18 cellular contexts compared by ENCODE assay signal in the genomic region with DNA sequence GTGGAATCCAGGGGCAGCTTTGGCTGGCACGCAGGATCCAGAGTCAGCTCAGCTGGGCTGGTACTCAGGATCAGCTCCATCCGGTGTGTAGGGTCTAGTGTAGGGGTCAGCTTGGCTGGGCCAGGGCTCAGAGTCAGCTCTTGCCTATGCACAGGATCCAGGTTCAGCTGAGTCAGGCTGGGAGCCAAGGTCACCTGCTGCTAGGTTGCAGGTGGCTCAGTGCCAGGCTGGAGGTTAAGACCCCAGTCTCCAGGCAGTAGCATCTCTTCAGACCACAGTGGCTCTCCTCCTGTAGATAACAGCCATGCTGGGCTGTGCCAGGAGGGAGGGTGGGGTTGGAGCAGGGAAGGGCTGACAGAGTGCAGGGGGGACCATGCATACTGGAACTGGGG. TPM values are rescaled to one million over a fixed set of nuclear protein-coding genes. Genes with fewer than 3 reads are reported as not detected.
DNase-seq lines count a peak whose midpoint lies in the region; ATAC-seq and TF ChIP-seq lines count a peak whose summit lies in the region.
"Had no signal": no experiment of that assay in that cellular context is flagged by ENCODE, and none has a peak within 500 bp of the region (broad histone marks: within the 10 kb centered on the region; RNA-seq: fewer than 3 reads in every experiment).

No MANE protein-coding gene starts in this region.

- peaks cover 0 to 5% of the 10 kb centered on the region in 2 donors for H3K36me3 ChIP-seq in vagina
- H3K36me3 ChIP-seq: adrenal gland had no signal

- intact Hi-C loops in natural killer cell (cut with micrococcal nuclease), result loop anchor here (5.0 kb wide), 1 partner anchor 40 kb away; no protein-coding TSS in a partner anchor
- intact Hi-C loops in vagina (cut with DNase I), result no loop called here

- TF ChIP-seq POLR2A in vagina (IDR thresholded peaks at IDR 0.05), result no peak

- H3K4me3 Mint-ChIP-seq in natural killer cell treated with Interleukin-12 subunit alpha and Interleukin-12 subunit beta and Interleukin-15 and Interleukin-18, amount 100 ng/mL, for 72 hours, result no peak overlapping the region
- no peak overlapping the region for H3K4me3 Mint-ChIP-seq in natural killer cell
- peak overlapping the region in 3 of 5 donors; percentile 30 to 95 (median 92) for H3K4me3 Mint-ChIP-seq in immature natural killer cell

- H3K27ac ChIP-seq in RWPE1, result peak overlapping the region; percentile 93
- peak overlapping the region; percentile 83 for H3K27ac ChIP-seq in vagina

- H3K4me1 ChIP-seq in vagina, result peaks cover 49% of the 10 kb centered on the region

- peak; percentile 55 for DNase-seq in natural killer cell treated with Interleukin-12 subunit alpha and Interleukin-12 subunit beta and Interleukin-15 and Interleukin-18, amount 100 ng/mL, for 72 hours (ENCODE audit: low spot score)
- DNase-seq in natural killer cell, result no peak
- no peak for DNase-seq in RWPE1 (ENCODE audit: low spot score)
- DNase-seq in immature natural killer cell, result no peak
- no peak for DNase-seq in vagina (ENCODE audit: extremely low spot score in 2 of 2)
- DNase-seq in UCSD-AML1 (lab: John Stamatoyannopoulos, UW; ENCODE audit: unreplicated experiment), result no peak
- DNase-seq in HEK293T (ENCODE audit: extremely low spot score), result no peak
- DNase-seq: cerebellar nuclear complex, NCI-H1048, NCI-H82, SW 1271, tibial artery had no signal

- H3K9me3 ChIP-seq in vagina, result no peaks in the 10 kb centered on the region
- H3K9me3 ChIP-seq: adrenal gland, tibial artery had no signal

- no peak for TF ChIP-seq CTCF in natural killer cell (IDR thresholded peaks at IDR 0.05)
- no peak for TF ChIP-seq CTCF in RWPE1 (conservative IDR thresholded peaks at IDR 0.05; ENCODE audit: low read depth)
- TF ChIP-seq CTCF in vagina (IDR thresholded peaks at IDR 0.05), result no peak

- H3K36me3 Mint-ChIP-seq in natural killer cell treated with Interleukin-12 subunit alpha and Interleukin-12 subunit beta and Interleukin-15 and Interleukin-18, amount 100 ng/mL, for 72 hours, result no peaks in the 10 kb centered on the region
- H3K36me3 Mint-ChIP-seq in natural killer cell, result no peaks in the 10 kb centered on the region
- H3K36me3 Mint-ChIP-seq in immature natural killer cell, result no peaks in the 10 kb centered on the region
- H3K36me3 Mint-ChIP-seq: WTC11 had no signal

- H3K27ac Mint-ChIP-seq in natural killer cell treated with Interleukin-12 subunit alpha and Interleukin-12 subunit beta and Interleukin-15 and Interleukin-18, amount 100 ng/mL, for 72 hours, result no peak overlapping the region
- H3K27ac Mint-ChIP-seq in natural killer cell (peak overlapping the region in 1 of 2 donors; percentile 97), immature natural killer cell (peak overlapping the region; percentile 7 to 95 (median 31))
- H3K27ac Mint-ChIP-seq: WTC11 had no signal

- no peaks in the 10 kb centered on the region for H3K27me3 Mint-ChIP-seq in natural killer cell treated with Interleukin-12 subunit alpha and Interleukin-12 subunit beta and Interleukin-15 and Interleukin-18, amount 100 ng/mL, for 72 hours
- H3K27me3 Mint-ChIP-seq in natural killer cell (ENCODE audit: low read depth in 2 of 2), result no peaks in the 10 kb centered on the region
- peaks cover 0 to 7% (median 2%) of the 10 kb centered on the region in 3 donors for H3K27me3 Mint-ChIP-seq in immature natural killer cell (ENCODE audit: low read depth in 3 of 3)

- no peaks in the 10 kb centered on the region for H3K9me3 Mint-ChIP-seq in natural killer cell treated with Interleukin-12 subunit alpha and Interleukin-12 subunit beta and Interleukin-15 and Interleukin-18, amount 100 ng/mL, for 72 hours
- H3K9me3 Mint-ChIP-seq in natural killer cell, result no peaks in the 10 kb centered on the region
- no peaks in the 10 kb centered on the region for H3K9me3 Mint-ChIP-seq in immature natural killer cell
- H3K9me3 Mint-ChIP-seq: WTC11 had no signal

- POLR2A ChIA-PET in RWPE1 (lab: Yijun Ruan, JAX; ENCODE audit: low non-redundant PET), result no interaction called here
- POLR2A ChIA-PET in HEK293T (lab: Yijun Ruan, JAX), result interaction anchor here (0.7 to 3.5 kb wide), 3 partner anchors 30 to 39 kb away, joined by 3 to 21 read pairs (median 4); a partner anchor contains a TSS

- CTCF ChIA-PET in RWPE1 (lab: Yijun Ruan, JAX) (no interaction called here), HEK293T (lab: Yijun Ruan, JAX) (interaction anchor here (0.9 kb wide), 1 partner anchor 23 kb away, joined by 3 read pairs; no protein-coding TSS in a partner anchor)

- H3K4me1 Mint-ChIP-seq in natural killer cell treated with Interleukin-12 subunit alpha and Interleukin-12 subunit beta and Interleukin-15 and Interleukin-18, amount 100 ng/mL, for 72 hours (ENCODE audit: low read depth in 2 of 2), result peaks cover 26 to 29% of the 10 kb centered on the region in 2 donors
- peaks cover 25 to 40% of the 10 kb centered on the region in 2 donors for H3K4me1 Mint-ChIP-seq in natural killer cell
- peaks cover 36 to 40% of the 10 kb centered on the region in 2 donors for H3K4me1 Mint-ChIP-seq in immature natural killer cell

- no peak overlapping the region for H3K4me3 ChIP-seq in vagina
- H3K4me3 ChIP-seq: hepatocyte had no signal

- H3K27me3 ChIP-seq in vagina, result no peaks in the 10 kb centered on the region
- H3K27me3 ChIP-seq: adrenal gland, hepatocyte, tibial artery had no signal

- no peak for ATAC-seq in natural killer cell treated with Interleukin-12 subunit alpha and Interleukin-12 subunit beta and Interleukin-15 and Interleukin-18, amount 100 ng/mL, for 72 hours
- ATAC-seq in natural killer cell (no peak), GM21367 (IDR thresholded peaks at IDR 0.05; ENCODE audit: unreplicated experiment) (no peak)
- ATAC-seq: left colon, WTC11 had no signal

TF ChIP-seq in HEK293T, 16 proteins besides CTCF, POLR2A, EP300 and RAD21:
- no peak for TF ChIP-seq L3MBTL2 (conservative IDR thresholded peaks at IDR 0.05)
- TF ChIP-seq CTBP1 (IDR thresholded peaks at IDR 0.05; ENCODE audit: borderline replicate concordance), result no peak

RNA-seq across cellular contexts. Expression of a gene that starts 1.8 kb away (rescaled TPM):
- 1 to 10 TPM; 5.5 to 5.6 TPM for total RNA-seq in natural killer cell treated with Interleukin-12 subunit alpha and Interleukin-12 subunit beta and Interleukin-15 and Interleukin-18, amount 100 ng/mL, for 72 hours
- 1 to 10 TPM in 2 of 3 donors, under 1 TPM in 1; 0.93 to 2.0 (median 1.2) TPM for total RNA-seq in natural killer cell
- 1 to 10 TPM; 1.5 to 2.4 (median 2.2) TPM for polyA plus RNA-seq in immature natural killer cell
- total RNA-seq in vagina, result 8.1 TPM

RNA-seq across cellular contexts. Expression of a gene that starts 1.8 kb away (rescaled TPM):
- total RNA-seq in natural killer cell treated with Interleukin-12 subunit alpha and Interleukin-12 subunit beta and Interleukin-15 and Interleukin-18, amount 100 ng/mL, for 72 hours, result 10 to 100 TPM; 13.2 to 15.7 TPM
- total RNA-seq in natural killer cell (10 to 100 TPM; 22.2 to 30.3 (median 29.6) TPM), vagina (10.1 TPM)
- polyA plus RNA-seq in immature natural killer cell, result 10 to 100 TPM in 2 of 3 donors, 1 to 10 TPM in 1; 4.7 to 13.4 (median 10.5) TPM

RNA-seq across cellular contexts. Expression of a gene that starts 5.2 kb away (rescaled TPM):
- 100 to 1,000 TPM in 1 of 2 donors, 10 to 100 TPM in 1; 84.2 to 225 TPM for total RNA-seq in natural killer cell treated with Interleukin-12 subunit alpha and Interleukin-12 subunit beta and Interleukin-15 and Interleukin-18, amount 100 ng/mL, for 72 hours
- total RNA-seq in natural killer cell (10 to 100 TPM; 27.8 to 39.1 (median 32.1) TPM), vagina (37.3 TPM)
- polyA plus RNA-seq in immature natural killer cell, result 10 to 100 TPM; 38.0 to 54.3 (median 51.3) TPM

RNA-seq across cellular contexts. Expression of a gene that starts 6.0 kb away (rescaled TPM):
- under 1 TPM; 0.25 to 0.26 TPM for total RNA-seq in natural killer cell treated with Interleukin-12 subunit alpha and Interleukin-12 subunit beta and Interleukin-15 and Interleukin-18, amount 100 ng/mL, for 72 hours
- total RNA-seq in natural killer cell, result 1 to 10 TPM in 1 of 3 donors, under 1 TPM in 1, not detected in 1; 0.82 to 1.2 TPM
- polyA plus RNA-seq in immature natural killer cell, result under 1 TPM in 2 of 3 donors, not detected in 1; 0.18 to 0.57 TPM
- 17.7 TPM for total RNA-seq in vagina
- polyA plus RNA-seq: smooth muscle cell had no signal

RNA-seq across cellular contexts. Expression of a gene that starts 18.5 kb away (rescaled TPM):
- not detected for total RNA-seq in natural killer cell treated with Interleukin-12 subunit alpha and Interleukin-12 subunit beta and Interleukin-15 and Interleukin-18, amount 100 ng/mL, for 72 hours
- not detected for total RNA-seq in natural killer cell
- polyA plus RNA-seq in immature natural killer cell, result not detected
- not detected for total RNA-seq in vagina
- total RNA-seq: hepatocyte, left colon had no signal
- polyA plus RNA-seq: hepatocyte, smooth muscle cell had no signal

Comparison
In these comparisons a context has a peak if more than half of its experiments do, and no peak if none do; other contexts are left out.
1. H3K27ac Mint-ChIP-seq: peak in immature natural killer cell (6 of 6); none in natural killer cell treated with Interleukin-12 subunit alpha and Interleukin-12 subunit beta and Interleukin-15 and Interleukin-18, amount 100 ng/mL, for 72 hours (0 of 2).
2. H3K4me3 Mint-ChIP-seq: peak in immature natural killer cell (3 of 5); none in natural killer cell treated with Interleukin-12 subunit alpha and Interleukin-12 subunit beta and Interleukin-15 and Interleukin-18, amount 100 ng/mL, for 72 hours (single experiment) and natural killer cell (single experiment).